In the genomic region with DNA sequence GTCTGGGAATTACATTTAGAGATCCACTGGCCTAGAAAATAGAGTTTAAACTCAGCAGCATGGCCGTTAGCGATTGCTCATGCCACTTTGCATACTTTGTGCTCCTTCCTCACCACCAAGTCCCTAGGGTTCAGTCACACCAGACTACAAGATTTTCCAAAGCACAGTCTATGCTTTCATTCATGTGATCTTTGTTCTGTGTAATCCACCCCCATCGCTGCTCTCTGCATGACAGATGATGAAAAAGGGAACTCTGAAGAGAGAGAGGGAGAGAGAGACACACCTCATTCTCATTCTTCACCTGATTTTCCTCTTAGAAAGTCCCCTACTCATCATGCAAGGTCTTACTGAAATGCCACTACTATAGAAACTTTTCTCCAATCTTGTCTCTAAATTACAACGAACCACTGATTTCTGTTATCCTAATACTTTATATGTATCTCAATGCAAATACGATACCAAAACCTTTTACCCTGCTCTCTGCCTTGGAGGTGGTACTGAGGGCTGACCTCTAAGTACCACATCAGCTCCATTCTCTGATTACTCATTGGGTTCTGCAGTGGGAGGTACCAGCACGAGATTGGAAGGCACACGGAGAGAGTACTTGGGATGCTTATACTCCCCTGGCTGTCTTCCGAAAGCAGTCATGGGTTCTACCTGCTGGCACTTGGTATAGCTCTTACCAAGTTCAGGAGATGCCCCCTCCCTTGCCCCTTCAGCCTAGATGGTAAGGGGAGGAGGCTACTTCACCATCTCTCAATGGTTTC, we compare ENCODE assay signal across 8 cellular contexts. TPM values are rescaled to one million over a fixed set of nuclear protein-coding genes. Genes with fewer than 3 reads are reported as not detected.
A peak's percentile ranks its signal among the peaks of the same experiment; 100 is the strongest.
DNase-seq lines count a peak whose midpoint lies in the region; ATAC-seq and TF ChIP-seq lines count a peak whose summit lies in the region.

No MANE protein-coding gene starts in this region.

- TF ChIP-seq POLR2A in GM18505 (IDR thresholded peaks at IDR 0.05; ENCODE audit: borderline replicate concordance, extremely low read depth, insufficient read depth, insufficient read length): peak; percentile 58

- no peak for TF ChIP-seq CTCF in endothelial cell (IDR thresholded peaks at IDR 0.05; ENCODE audit: unreplicated experiment)

- DNase-seq in MV-4-11 (lab: John Stamatoyannopoulos, UW): peak; percentile 25
- DNase-seq in hepatic stellate cell (ENCODE audit: low spot score): peak; percentile 48
- no peak for DNase-seq in DMS153 treated with DMSO at 0.1 percent for 48 hours (lab: John Stamatoyannopoulos, UW; ENCODE audit: unreplicated experiment)
- no peak for DNase-seq in HK-2 (ENCODE audit: unreplicated experiment)
- DNase-seq in NCI-H2029 treated with DMSO at 0.1 percent for 48 hours (lab: John Stamatoyannopoulos, UW): no peak
- no peak for DNase-seq in endothelial cell (ENCODE audit: low spot score)

- H3K9me3 Mint-ChIP-seq in endothelial cell (ENCODE audit: unreplicated experiment): no peaks in the 10 kb centered on the region

- H3K4me1 Mint-ChIP-seq in endothelial cell (ENCODE audit: unreplicated experiment): no peaks in the 10 kb centered on the region

- no peaks in the 10 kb centered on the region for H3K36me3 Mint-ChIP-seq in endothelial cell (ENCODE audit: low read depth, unreplicated experiment)

- H3K27ac Mint-ChIP-seq in endothelial cell (ENCODE audit: unreplicated experiment): no peak overlapping the region

- no peak overlapping the region for H3K4me3 Mint-ChIP-seq in endothelial cell (ENCODE audit: unreplicated experiment)

- no peaks in the 10 kb centered on the region for H3K27me3 Mint-ChIP-seq in endothelial cell (ENCODE audit: unreplicated experiment)

- ATAC-seq in GM18505 (IDR thresholded peaks at IDR 0.05; ENCODE audit: unreplicated experiment) (peak; percentile 79), GM21717 (IDR thresholded peaks at IDR 0.05; ENCODE audit: unreplicated experiment) (peak; percentile 79)

RNA-seq across cellular contexts. Expression of gene PARP15, which starts 1.1 kb away (rescaled TPM):
- 0.36 TPM for total RNA-seq in endothelial cell (ENCODE audit: unreplicated experiment)

RNA-seq across cellular contexts. Expression of gene DTX3L, which starts 12.2 kb away (rescaled TPM):
- 6.0 TPM for total RNA-seq in endothelial cell (ENCODE audit: unreplicated experiment)

RNA-seq across cellular contexts. Expression of gene PARP9, which starts 12.3 kb away (rescaled TPM):
- total RNA-seq in endothelial cell (ENCODE audit: unreplicated experiment): 2.7 TPM

Comparison
In these comparisons a context has a peak if more than half of its experiments do, and no peak if none do; other contexts are left out.
1. DNase-seq: peak in MV-4-11 (single experiment) and hepatic stellate cell (single experiment); none in DMS153 treated with DMSO at 0.1 percent for 48 hours (single experiment), HK-2 (single experiment), NCI-H2029 treated with DMSO at 0.1 percent for 48 hours (single experiment) and endothelial cell (single experiment).